18 cellular contexts compared by ENCODE assay signal in the genomic region with DNA sequence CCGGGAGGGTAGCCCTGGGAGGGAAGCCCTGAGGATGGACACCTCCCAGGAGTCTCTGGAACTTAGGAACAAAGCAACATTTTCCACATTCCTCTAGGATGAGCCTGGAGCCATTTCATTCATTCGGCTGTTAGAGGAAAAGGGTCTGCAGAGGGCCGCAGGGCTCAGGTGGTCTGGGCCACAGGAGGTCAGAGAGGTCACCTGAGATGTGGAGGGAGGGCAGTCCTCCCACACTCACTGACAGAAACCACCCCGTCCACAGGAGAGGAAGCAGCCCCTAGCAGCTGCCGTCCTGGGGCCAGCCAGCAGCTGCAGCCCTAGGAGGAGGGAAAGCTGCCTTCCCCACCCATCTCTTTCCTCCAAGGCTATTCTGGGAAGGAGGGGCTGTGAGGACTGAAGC.
DNase-seq lines count a peak whose midpoint lies in the region; ATAC-seq, FAIRE-seq and TF ChIP-seq lines count a peak whose summit lies in the region.
"Had no signal": no experiment of that assay in that cellular context is flagged by ENCODE, and none has a peak within 500 bp of the region (broad histone marks: within the 10 kb centered on the region; RNA-seq: fewer than 3 reads in every experiment).

No MANE protein-coding gene starts in this region.

- H3K27me3 Mint-ChIP-seq in stimulated activated naive CD8-positive, alpha-beta T cell treated with anti-CD3 and anti-CD28 coated beads, Interleukin-15, amount 100 ng/mL, for 72 hours = no peaks in the 10 kb centered on the region
- peaks cover 0 to 26% (median 4%) of the 10 kb centered on the region in 5 donors for H3K27me3 Mint-ChIP-seq in naive thymus-derived CD8-positive, alpha-beta T cell
- H3K27me3 Mint-ChIP-seq: stimulated activated naive CD8-positive, alpha-beta T cell treated with anti-CD3 and anti-CD28 coated beads, Interleukin-15, Interleukin-2, amounts not matched to agents 100 ng/mL and 50 ng/mL, for 24 hours had no signal

- H3K4me1 ChIP-seq in foreskin keratinocyte (no peaks in the 10 kb centered on the region), osteoblast (ENCODE audit: insufficient read depth, low read length) (no peaks in the 10 kb centered on the region)
- H3K4me1 ChIP-seq: breast epithelium, uterus had no signal

- TF ChIP-seq CTCF in foreskin keratinocyte (conservative IDR thresholded peaks at IDR 0.05) (no peak), osteoblast (IDR thresholded peaks at IDR 0.05; ENCODE audit: extremely low read depth, low read depth, low read length) (no peak)

- H3K36me3 ChIP-seq in H7 (replicated peaks; ENCODE audit: control insufficient read depth, insufficient read depth, low read length) (no peaks in the 10 kb centered on the region), osteoblast (ENCODE audit: insufficient read depth, low read length) (no peaks in the 10 kb centered on the region)
- H3K36me3 ChIP-seq: breast epithelium, uterus had no signal

- H3K4me3 Mint-ChIP-seq in stimulated activated naive CD8-positive, alpha-beta T cell treated with anti-CD3 and anti-CD28 coated beads, Interleukin-15, amount 100 ng/mL, for 72 hours = no peak overlapping the region
- H3K4me3 Mint-ChIP-seq in naive thymus-derived CD8-positive, alpha-beta T cell = no peak overlapping the region
- H3K4me3 Mint-ChIP-seq: activated CD8-positive, alpha-beta T cell treated with anti-CD3 and anti-CD28 coated beads, Interleukin-2, amount 10 ng/mL, durations not matched to agents 7 days and 5 days; activated naive CD8-positive, alpha-beta T cell treated with anti-CD3 and anti-CD28 coated beads, Interleukin-2, amount 10 ng/mL, durations not matched to agents 7 days and 5 days; stimulated activated naive CD8-positive, alpha-beta T cell treated with anti-CD3 and anti-CD28 coated beads, Interleukin-15, Interleukin-2, amounts not matched to agents 100 ng/mL and 50 ng/mL, for 24 hours; T-cell had no signal

- no peaks in the 10 kb centered on the region for H3K79me2 ChIP-seq in osteoblast (ENCODE audit: insufficient read depth, low read length)

- H3K4me2 ChIP-seq in osteoblast (ENCODE audit: insufficient read depth, low read length) = no peak overlapping the region

- DNase-seq in H7 (peak; percentile 48), NOMO-1 treated with dmso at 0.1 percent for 144 hours (lab: John Stamatoyannopoulos, UW; ENCODE audit: unreplicated experiment) (peak; percentile 10), foreskin keratinocyte (no peak), osteoblast (ENCODE audit: insufficient read length, low spot score, missing footprints) (peak; percentile 22), H54 (ENCODE audit: insufficient read length, low spot score) (no peak), GM19238 (ENCODE audit: insufficient read length, low spot score) (no peak)
- DNase-seq in stimulated activated naive CD8-positive, alpha-beta T cell treated with anti-CD3 and anti-CD28 coated beads, Interleukin-15, amount 100 ng/mL, for 72 hours = no peak
- DNase-seq in naive thymus-derived CD8-positive, alpha-beta T cell = no peak
- DNase-seq: activated CD8-positive, alpha-beta T cell treated with anti-CD3 and anti-CD28 coated beads, Interleukin-2, amount 10 ng/mL, durations not matched to agents 7 days and 5 days; activated naive CD8-positive, alpha-beta T cell treated with anti-CD3 and anti-CD28 coated beads, Interleukin-2, amount 10 ng/mL, durations not matched to agents 7 days and 5 days; COR-L47; erythroblast; NCI-H1048; T-cell; uterus had no signal

- peak; percentile 11 for ATAC-seq in foreskin keratinocyte
- ATAC-seq in stimulated activated naive CD8-positive, alpha-beta T cell treated with anti-CD3 and anti-CD28 coated beads, Interleukin-15, amount 100 ng/mL, for 72 hours = no peak
- no peak for ATAC-seq in naive thymus-derived CD8-positive, alpha-beta T cell
- ATAC-seq: T-cell had no signal

- H4K20me1 ChIP-seq in osteoblast (ENCODE audit: insufficient read depth, low read length) = no peaks in the 10 kb centered on the region

- H3K9me3 ChIP-seq in osteoblast (ENCODE audit: low read depth, low read length) = no peaks in the 10 kb centered on the region
- H3K9me3 ChIP-seq: uterus had no signal

- no peaks in the 10 kb centered on the region for H3K36me3 Mint-ChIP-seq in naive thymus-derived CD8-positive, alpha-beta T cell
- H3K36me3 Mint-ChIP-seq: activated naive CD8-positive, alpha-beta T cell treated with anti-CD3 and anti-CD28 coated beads, Interleukin-2, amount 10 ng/mL, durations not matched to agents 7 days and 5 days; T-cell had no signal

- POLR2A ChIA-PET in naive thymus-derived CD8-positive, alpha-beta T cell (lab: Charles Lee) = no interaction called here

- no peak for TF ChIP-seq POLR2A in H54 (IDR thresholded peaks at IDR 0.05; ENCODE audit: low read depth, low read length)

- no peak overlapping the region for H3K27ac Mint-ChIP-seq in stimulated activated naive CD8-positive, alpha-beta T cell treated with anti-CD3 and anti-CD28 coated beads, Interleukin-15, amount 100 ng/mL, for 72 hours
- H3K27ac Mint-ChIP-seq in naive thymus-derived CD8-positive, alpha-beta T cell = peak overlapping the region in 1 of 10 donors; percentile 81
- H3K27ac Mint-ChIP-seq: activated naive CD8-positive, alpha-beta T cell treated with anti-CD3 and anti-CD28 coated beads, Interleukin-2, amount 10 ng/mL, durations not matched to agents 7 days and 5 days; stimulated activated naive CD8-positive, alpha-beta T cell treated with anti-CD3 and anti-CD28 coated beads, Interleukin-15, Interleukin-2, amounts not matched to agents 100 ng/mL and 50 ng/mL, for 24 hours; T-cell had no signal

- H3K4me1 Mint-ChIP-seq in stimulated activated naive CD8-positive, alpha-beta T cell treated with anti-CD3 and anti-CD28 coated beads, Interleukin-15, amount 100 ng/mL, for 72 hours = peaks cover 11% of the 10 kb centered on the region
- H3K4me1 Mint-ChIP-seq in naive thymus-derived CD8-positive, alpha-beta T cell = peaks cover 2 to 11% (median 4%) of the 10 kb centered on the region in 4 donors

- FAIRE-seq in H54 (lab: Jason Lieb, UNC) = no peak

- no peak overlapping the region for H2AFZ ChIP-seq in osteoblast (ENCODE audit: low read length)

- H3K27ac ChIP-seq in foreskin keratinocyte = no peak overlapping the region
- H3K27ac ChIP-seq in osteoblast (ENCODE audit: low read depth, low read length) = no peak overlapping the region
- H3K27ac ChIP-seq: breast epithelium, uterus, VCaP had no signal

- H3K27me3 ChIP-seq in H7 (ENCODE audit: control insufficient read depth, insufficient read depth, low read length) (no peaks in the 10 kb centered on the region), foreskin keratinocyte (peaks cover 2% of the 10 kb centered on the region), osteoblast (ENCODE audit: insufficient read depth, low read length) (peaks cover 19% of the 10 kb centered on the region)
- H3K27me3 ChIP-seq: breast epithelium, uterus had no signal

- H3K4me3 ChIP-seq in H7 (ENCODE audit: insufficient read depth, low read depth, low read length) (no peak overlapping the region), osteoblast (ENCODE audit: insufficient read depth, low read length) (no peak overlapping the region)
- H3K4me3 ChIP-seq: breast epithelium, uterus had no signal

- no peaks in the 10 kb centered on the region for H3K9me3 Mint-ChIP-seq in stimulated activated naive CD8-positive, alpha-beta T cell treated with anti-CD3 and anti-CD28 coated beads, Interleukin-15, amount 100 ng/mL, for 72 hours
- no peaks in the 10 kb centered on the region for H3K9me3 Mint-ChIP-seq in naive thymus-derived CD8-positive, alpha-beta T cell
- H3K9me3 Mint-ChIP-seq: activated naive CD8-positive, alpha-beta T cell treated with anti-CD3 and anti-CD28 coated beads, Interleukin-2, amount 10 ng/mL, durations not matched to agents 7 days and 5 days; stimulated activated naive CD8-positive, alpha-beta T cell treated with anti-CD3 and anti-CD28 coated beads, Interleukin-15, Interleukin-2, amounts not matched to agents 100 ng/mL and 50 ng/mL, for 24 hours; T-cell had no signal

Comparison
In these comparisons a context has a peak if more than half of its experiments do, and no peak if none do; other contexts are left out.
1. DNase-seq: peak in H7 (single experiment), NOMO-1 treated with dmso at 0.1 percent for 144 hours (single experiment) and osteoblast (single experiment); none in foreskin keratinocyte (0 of 2), stimulated activated naive CD8-positive, alpha-beta T cell treated with anti-CD3 and anti-CD28 coated beads, Interleukin-15, amount 100 ng/mL, for 72 hours (0 of 2), H54 (single experiment), naive thymus-derived CD8-positive, alpha-beta T cell (0 of 10) and GM19238 (single experiment).